ENCODE assay signal across 9 cellular contexts in genomic region chr7:94620703-94621118, GRCh38. TPM values are rescaled to one million over a fixed set of nuclear protein-coding genes. Genes with fewer than 3 reads are reported as not detected.
DNase-seq lines count a peak whose midpoint lies in the region; ATAC-seq and TF ChIP-seq lines count a peak whose summit lies in the region.
"Had no signal": no experiment of that assay in that cellular context is flagged by ENCODE, and none has a peak within 500 bp of the region (broad histone marks: within the 10 kb centered on the region; RNA-seq: fewer than 3 reads in every experiment).

No MANE protein-coding gene starts in this region.

- TF ChIP-seq CTCF in fibroblast of pulmonary artery (IDR thresholded peaks at IDR 0.05; ENCODE audit: low read length, missing control alignments) (no peak), osteoblast (IDR thresholded peaks at IDR 0.05; ENCODE audit: extremely low read depth, low read depth, low read length) (no peak)

- peaks cover 10% of the 10 kb centered on the region for H3K4me1 ChIP-seq in osteoblast (ENCODE audit: insufficient read depth, low read length)

- no peaks in the 10 kb centered on the region for H3K9me3 Mint-ChIP-seq in activated CD4-positive, alpha-beta memory T cell treated with anti-CD3 and anti-CD28 coated beads for 36 hours
- H3K9me3 Mint-ChIP-seq: CD8-positive, alpha-beta memory T cell had no signal

- H4K20me1 ChIP-seq in osteoblast (ENCODE audit: insufficient read depth, low read length), result peaks cover 4% of the 10 kb centered on the region

- intact Hi-C loops in activated CD4-positive, alpha-beta memory T cell treated with anti-CD3 and anti-CD28 coated beads for 36 hours (cut with micrococcal nuclease), result loop anchor here (2.0 to 5.0 kb wide), 2 partner anchors 36 to 108 kb away; partner anchors contain the start of gene SGCE

- H3K27ac ChIP-seq in osteoblast (ENCODE audit: low read depth, low read length), result peak overlapping the region; percentile 38

- POLR2A ChIA-PET in activated CD4-positive, alpha-beta memory T cell treated with anti-CD3 and anti-CD28 coated beads for 36 hours (lab: Charles Lee), result no interaction called here

- peak; percentile 74 for DNase-seq in NCI-H82 (lab: John Stamatoyannopoulos, UW)
- DNase-seq in NCI-H82 treated with DMSO at 0.1 percent for 48 hours (lab: John Stamatoyannopoulos, UW; ENCODE audit: unreplicated experiment), result no peak
- peak; percentile 62 for DNase-seq in NAMALWA (ENCODE audit: low spot score)
- DNase-seq in activated CD4-positive, alpha-beta memory T cell treated with anti-CD3 and anti-CD28 coated beads for 36 hours, result peak; percentile 70
- DNase-seq in fibroblast of pulmonary artery (ENCODE audit: low read depth), result peak; percentile 90
- DNase-seq in osteoblast (ENCODE audit: insufficient read length, low spot score, missing footprints), result peak; percentile 89
- DNase-seq in ureter (ENCODE audit: low spot score), result peak; percentile 60

- H3K79me2 ChIP-seq in osteoblast (ENCODE audit: insufficient read depth, low read length), result no peaks in the 10 kb centered on the region

- H3K27me3 ChIP-seq in osteoblast (ENCODE audit: insufficient read depth, low read length), result no peaks in the 10 kb centered on the region

- peak; percentile 96 for ATAC-seq in HG02623 (IDR thresholded peaks at IDR 0.05; ENCODE audit: unreplicated experiment)

- H3K4me3 ChIP-seq in fibroblast of pulmonary artery (replicated peaks; ENCODE audit: low read depth, low read length) (no peak overlapping the region), osteoblast (ENCODE audit: insufficient read depth, low read length) (no peak overlapping the region)

- H3K9me3 ChIP-seq in osteoblast (ENCODE audit: low read depth, low read length), result no peaks in the 10 kb centered on the region

- H3K4me3 Mint-ChIP-seq in activated CD4-positive, alpha-beta memory T cell treated with anti-CD3 and anti-CD28 coated beads for 36 hours, result no peak overlapping the region
- H3K4me3 Mint-ChIP-seq: CD8-positive, alpha-beta memory T cell had no signal

- H2AFZ ChIP-seq in osteoblast (ENCODE audit: low read length), result no peak overlapping the region

- H3K27me3 Mint-ChIP-seq in activated CD4-positive, alpha-beta memory T cell treated with anti-CD3 and anti-CD28 coated beads for 36 hours, result no peaks in the 10 kb centered on the region

- H3K4me2 ChIP-seq in osteoblast (ENCODE audit: insufficient read depth, low read length), result peak overlapping the region; percentile 0

- H3K36me3 Mint-ChIP-seq in activated CD4-positive, alpha-beta memory T cell treated with anti-CD3 and anti-CD28 coated beads for 36 hours, result no peaks in the 10 kb centered on the region
- H3K36me3 Mint-ChIP-seq: CD8-positive, alpha-beta memory T cell had no signal

- H3K4me1 Mint-ChIP-seq in activated CD4-positive, alpha-beta memory T cell treated with anti-CD3 and anti-CD28 coated beads for 36 hours (ENCODE audit: low read depth), result peaks cover 10% of the 10 kb centered on the region

- CTCF ChIA-PET in activated CD4-positive, alpha-beta memory T cell treated with anti-CD3 and anti-CD28 coated beads for 36 hours (lab: Charles Lee), result interaction anchor here (1.1 to 1.5 kb wide), 3 partner anchors 35 to 171 kb away, joined by 3 to 4 read pairs (median 4); partner anchors contain the start of gene SGCE

- H3K36me3 ChIP-seq in osteoblast (ENCODE audit: insufficient read depth, low read length), result no peaks in the 10 kb centered on the region

- no peak overlapping the region for H3K27ac Mint-ChIP-seq in activated CD4-positive, alpha-beta memory T cell treated with anti-CD3 and anti-CD28 coated beads for 36 hours
- H3K27ac Mint-ChIP-seq: CD8-positive, alpha-beta memory T cell had no signal

RNA-seq across cellular contexts. Expression of gene SGCE, which starts 35.2 kb away (rescaled TPM):
- under 1 TPM; 0.50 to 0.92 TPM for total RNA-seq in activated CD4-positive, alpha-beta memory T cell treated with anti-CD3 and anti-CD28 coated beads for 36 hours
- total RNA-seq in osteoblast (59.8 and 60.8 TPM in 2 replicates), ureter (35.9 TPM)

Comparison
In these comparisons a context has a peak if more than half of its experiments do, and no peak if none do; other contexts are left out.
1. RNA of gene SGCE, which starts 35.2 kb away (total RNA-seq): 59.8 to 60.8 TPM in osteoblast and 35.9 TPM in ureter (single experiment); 0.50 to 0.92 TPM in activated CD4-positive, alpha-beta memory T cell treated with anti-CD3 and anti-CD28 coated beads for 36 hours; every median in the first group is over 10 times any median in the second.